Comparison of ENCODE assay signal across 1 cellular context in genomic region chr7:105268511-105269392, GRCh38.
TF ChIP-seq lines count a peak whose summit lies in the region.

No MANE protein-coding gene starts in this region.

TF ChIP-seq in K562, 482 proteins besides CTCF, POLR2A, EP300 and RAD21 (continued from another document and continues in another):
- TF ChIP-seq ARID4B (CRISPR knock-in tag; IDR thresholded peaks at IDR 0.05): no peak
- TF ChIP-seq ZNF740 (CRISPR knock-in tag; IDR thresholded peaks at IDR 0.05): no peak
- TF ChIP-seq ZNF740 (tag; IDR thresholded peaks at IDR 0.05): no peak
- TF ChIP-seq VEZF1 (CRISPR knock-in tag; IDR thresholded peaks at IDR 0.05): no peak
- TF ChIP-seq TOE1 (IDR thresholded peaks at IDR 0.05; ENCODE audit: borderline replicate concordance): peak; percentile 94
- no peak for TF ChIP-seq TOE1 (CRISPR knock-in tag; IDR thresholded peaks at IDR 0.05; ENCODE audit: borderline replicate concordance, low read depth)
- TF ChIP-seq BCOR (IDR thresholded peaks at IDR 0.05): no peak
- 0 out of 2 replicates have a peak, but pooled peaks have one; percentile 15 for TF ChIP-seq ZBTB33 (CRISPR knock-in tag; IDR thresholded peaks at IDR 0.05)
- no peak for TF ChIP-seq SMARCB1 (IDR thresholded peaks at IDR 0.05; ENCODE audit: insufficient read length, low read depth)
- TF ChIP-seq MBD2 (IDR thresholded peaks at IDR 0.05; ENCODE audit: borderline replicate concordance, low read depth): peak; percentile 90
- TF ChIP-seq ZNF655 (CRISPR knock-in tag; IDR thresholded peaks at IDR 0.05): no peak
- peak; percentile 14; the same call in 1 of the 2 replicates for TF ChIP-seq NCOR1 (IDR thresholded peaks at IDR 0.05)
- TF ChIP-seq YBX1 (IDR thresholded peaks at IDR 0.05): no peak
- no peak for TF ChIP-seq ZNF778 (CRISPR knock-in tag; IDR thresholded peaks at IDR 0.05)
- TF ChIP-seq AFF4 (CRISPR knock-in tag; IDR thresholded peaks at IDR 0.05): no peak
- TF ChIP-seq ZBTB17 (CRISPR knock-in tag; IDR thresholded peaks at IDR 0.05): no peak
- TF ChIP-seq GTF2F1 (IDR thresholded peaks at IDR 0.05; ENCODE audit: low read depth, low read length): no peak
- peak; percentile 55; the same call in 1 of the 2 replicates for TF ChIP-seq ATF3 (IDR thresholded peaks at IDR 0.05)
- no peak for TF ChIP-seq ATF3 (CRISPR knock-in tag; conservative IDR thresholded peaks at IDR 0.05)
- TF ChIP-seq ASH1L (IDR thresholded peaks at IDR 0.05; ENCODE audit: borderline replicate concordance, low read depth, partially characterized antibody): peak; percentile 78
- no peak for TF ChIP-seq RBM15 (IDR thresholded peaks at IDR 0.05; ENCODE audit: insufficient read depth, low read length)
- TF ChIP-seq TCF7L2 (IDR thresholded peaks at IDR 0.05; ENCODE audit: low read depth, low read length): peak; percentile 87
- TF ChIP-seq RAD51 (IDR thresholded peaks at IDR 0.05; ENCODE audit: borderline replicate concordance, low read depth): 0 out of 2 replicates have a peak, but pooled peaks have one; percentile 10
- no peak for TF ChIP-seq ZNF584 (CRISPR knock-in tag; IDR thresholded peaks at IDR 0.05; ENCODE audit: low read depth)
- peak in 1 of 2 experiments; percentile 64; a peak in 1 of 4 replicates for TF ChIP-seq TEAD1 (CRISPR knock-in tag; IDR thresholded peaks at IDR 0.05)
- no peak for TF ChIP-seq SRSF1 (IDR thresholded peaks at IDR 0.05; ENCODE audit: low read depth, low read length)
- 0 out of 2 replicates have a peak, but pooled peaks have one; percentile 40 for TF ChIP-seq L3MBTL2 (IDR thresholded peaks at IDR 0.05)
- no peak for TF ChIP-seq ZBTB40 (IDR thresholded peaks at IDR 0.05)
- no peak for TF ChIP-seq ZBTB40 (CRISPR knock-in tag; IDR thresholded peaks at IDR 0.05)
- TF ChIP-seq ZBED1 (IDR thresholded peaks at IDR 0.05): no peak
- no peak for TF ChIP-seq NBN (IDR thresholded peaks at IDR 0.05; ENCODE audit: low read depth)
- no peak for TF ChIP-seq ZNF217 (CRISPR knock-in tag; IDR thresholded peaks at IDR 0.05)
- no peak for TF ChIP-seq NUFIP1 (IDR thresholded peaks at IDR 0.05; ENCODE audit: partially characterized antibody)
- TF ChIP-seq ZNF436 (CRISPR knock-in tag; IDR thresholded peaks at IDR 0.05): no peak
- no peak for TF ChIP-seq SMAD4 (CRISPR knock-in tag; conservative IDR thresholded peaks at IDR 0.05)
